ENCODE assay signal across 8 cellular contexts in genomic region chr22:37043828-37044538, GRCh38. TPM values are rescaled to one million over a fixed set of nuclear protein-coding genes. Genes with fewer than 3 reads are reported as not detected.
DNase-seq lines count a peak whose midpoint lies in the region; TF ChIP-seq lines count a peak whose summit lies in the region.

No MANE protein-coding gene starts in this region.

- TF ChIP-seq CTCF in choroid plexus epithelial cell (conservative IDR thresholded peaks at IDR 0.05; ENCODE audit: low read depth, low read length), result peak; percentile 52

- no peak overlapping the region for H3K4me3 ChIP-seq in choroid plexus epithelial cell (ENCODE audit: low read depth, low read length)

- peak; percentile 28 for DNase-seq in NCI-H510A treated with DMSO at 0.1 percent for 48 hours (lab: John Stamatoyannopoulos, UW)
- no peak for DNase-seq in NCI-H510A (lab: John Stamatoyannopoulos, UW)
- DNase-seq in KG1 (lab: John Stamatoyannopoulos, UW), result peak; percentile 31
- DNase-seq in SW480 (ENCODE audit: low spot score), result peak; percentile 68
- DNase-seq in choroid plexus epithelial cell (ENCODE audit: low read depth), result peak; percentile 41
- DNase-seq in mucosa of gallbladder (ENCODE audit: low spot score), result peak; percentile 81
- DNase-seq in middle frontal gyrus (ENCODE audit: extremely low spot score, low spot score), result no peak
- no peak for DNase-seq in retina

RNA-seq across cellular contexts. Expression of gene KCTD17, which starts 7.6 kb away (rescaled TPM):
- 51.9 TPM for total RNA-seq in mucosa of gallbladder

RNA-seq across cellular contexts. Expression of gene MPST, which starts 24.4 kb away (rescaled TPM):
- total RNA-seq in mucosa of gallbladder, result 129 TPM

RNA-seq across cellular contexts. Expression of gene TST, which starts 24.7 kb away (rescaled TPM):
- total RNA-seq in mucosa of gallbladder, result 281 TPM

Comparison
In these comparisons a context has a peak if more than half of its experiments do, and no peak if none do; other contexts are left out.
1. DNase-seq: peak in NCI-H510A treated with DMSO at 0.1 percent for 48 hours (single experiment), KG1 (single experiment), SW480 (single experiment), choroid plexus epithelial cell (single experiment) and mucosa of gallbladder (single experiment); none in NCI-H510A (single experiment), middle frontal gyrus (single experiment) and retina (single experiment).